In the genomic region with DNA sequence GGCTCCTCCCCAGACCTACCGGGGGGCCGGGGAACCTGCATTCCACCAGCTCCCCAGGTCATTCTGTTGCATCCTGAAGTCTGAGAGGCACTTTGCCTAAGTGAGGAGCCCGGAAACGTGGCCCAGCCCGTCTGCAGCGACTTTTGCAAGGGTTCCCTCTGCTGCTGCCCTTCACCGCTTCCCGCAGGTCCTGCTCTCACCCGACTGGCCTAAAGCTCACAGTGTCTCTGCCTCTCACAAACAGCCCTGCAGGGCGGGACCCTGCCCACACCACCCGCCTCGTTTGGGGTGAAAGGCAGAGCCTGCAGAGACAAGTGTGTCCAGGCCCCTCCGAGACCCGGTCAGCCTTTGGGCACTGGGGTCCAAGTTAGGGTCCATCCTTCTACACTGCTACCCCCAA, we compare ENCODE assay signal across 9 cellular contexts. TPM values are rescaled to one million over a fixed set of nuclear protein-coding genes. Genes with fewer than 3 reads are reported as not detected.
"Had no signal": no experiment of that assay in that cellular context is flagged by ENCODE, and none has a peak within 500 bp of the region (broad histone marks: within the 10 kb centered on the region; RNA-seq: fewer than 3 reads in every experiment).

No MANE protein-coding gene starts in this region.

- H3K4me3 ChIP-seq: GM23248, HAP-1, K562 had no signal

- H3K27ac Mint-ChIP-seq: HFFc6 had no signal

- H3K9me3 Mint-ChIP-seq: HFFc6 had no signal

- H3K27ac ChIP-seq: GM23248 had no signal

- H3K4me1 ChIP-seq: HAP-1 had no signal

- H2AFZ ChIP-seq: GM23248 had no signal

- H3K36me3 ChIP-seq: HAP-1 had no signal

- H3K4me3 Mint-ChIP-seq: HFFc6 had no signal

- ATAC-seq: HCT116 had no signal

- H3K9me3 ChIP-seq: HAP-1 had no signal

- DNase-seq: GM23248, GOT3, HFFc6, IMR-90, KG1 had no signal

- H3K9ac ChIP-seq: GM23248 had no signal

RNA-seq across cellular contexts. Expression of a gene that starts 38.0 kb away (rescaled TPM):
- total RNA-seq: GM23248, HT-29, IMR-90 had no signal
- polyA plus RNA-seq: GM23248, IMR-90, K562 had no signal
